In the genomic region with DNA sequence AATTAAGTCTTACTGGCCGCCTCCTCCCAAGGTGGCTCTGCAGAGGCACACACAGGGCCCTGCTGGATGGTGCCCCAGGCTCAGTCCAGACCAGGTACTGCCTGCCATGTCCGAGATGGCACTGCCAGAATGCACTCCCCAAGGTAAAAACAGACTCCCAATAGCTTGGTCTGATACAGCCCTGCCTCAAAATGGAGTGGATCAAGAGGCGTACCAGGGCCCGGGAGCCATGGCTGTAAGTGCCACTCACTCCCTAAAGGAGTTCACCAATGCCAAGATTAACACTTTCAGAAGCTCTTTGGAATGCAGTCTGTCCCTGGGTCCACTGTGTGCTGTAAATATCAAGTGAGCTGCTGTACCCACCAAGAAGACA, we compare ENCODE assay signal across 1 cellular context.
TF ChIP-seq lines count a peak whose summit lies in the region.

No MANE protein-coding gene starts in this region.

TF ChIP-seq in SK-N-SH treated with all-trans-retinoic acid at 6 μM for 48 hours, 23 proteins besides CTCF, POLR2A, EP300 and RAD21 (continued from another document):
- TF ChIP-seq, protein P1, sequence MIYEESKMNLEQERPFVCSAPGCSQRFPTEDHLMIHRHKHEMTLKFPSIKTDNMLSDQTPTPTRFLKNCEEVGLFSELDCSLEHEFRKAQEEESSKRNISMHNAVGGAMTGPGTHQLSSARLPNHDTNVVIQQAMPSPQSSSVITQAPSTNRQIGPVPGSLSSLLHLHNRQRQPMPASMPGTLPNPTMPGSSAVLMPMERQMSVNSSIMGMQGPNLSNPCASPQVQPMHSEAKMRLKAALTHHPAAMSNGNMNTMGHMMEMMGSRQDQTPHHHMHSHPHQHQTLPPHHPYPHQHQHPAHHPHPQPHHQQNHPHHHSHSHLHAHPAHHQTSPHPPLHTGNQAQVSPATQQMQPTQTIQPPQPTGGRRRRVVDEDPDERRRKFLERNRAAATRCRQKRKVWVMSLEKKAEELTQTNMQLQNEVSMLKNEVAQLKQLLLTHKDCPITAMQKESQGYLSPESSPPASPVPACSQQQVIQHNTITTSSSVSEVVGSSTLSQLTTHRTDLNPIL (CRISPR knock-in tag; IDR thresholded peaks at IDR 0.05; ENCODE audit: low read depth) = no peak
